Comparison of ENCODE assay signal across 22 cellular contexts in genomic region chr6:100392423-100392822, GRCh38.
"Had no signal": no experiment of that assay in that cellular context is flagged by ENCODE, and none has a peak within 500 bp of the region (broad histone marks: within the 10 kb centered on the region; RNA-seq: fewer than 3 reads in every experiment).

No MANE protein-coding gene starts in this region.

- ATAC-seq: effector memory CD8-positive, alpha-beta T cell; esophagus mucosa; foreskin keratinocyte; gastrocnemius medialis; gastroesophageal sphincter; heart left ventricle; heart right ventricle had no signal

- H3K27me3 Mint-ChIP-seq: dendritic cell treated with granulocyte-macrophage colony-stimulating factor and Interleukin-4, amounts not matched to agents 40 ng/mL and 50 ng/mL, for 4 days had no signal

- H3K4me1 Mint-ChIP-seq: endodermal cell had no signal

- H3K4me3 Mint-ChIP-seq: dendritic cell treated with granulocyte-macrophage colony-stimulating factor and Interleukin-4, amounts not matched to agents 40 ng/mL and 50 ng/mL, for 4 days; effector memory CD8-positive, alpha-beta T cell; endodermal cell had no signal

- H3K27ac Mint-ChIP-seq: dendritic cell treated with granulocyte-macrophage colony-stimulating factor and Interleukin-4, amounts not matched to agents 40 ng/mL and 50 ng/mL, for 4 days; effector memory CD8-positive, alpha-beta T cell; endodermal cell had no signal

- DNase-seq: cortex of kidney; dermis blood vessel endothelial cell; dorsolateral prefrontal cortex; effector CD4-positive, alpha-beta T cell; effector CD8-positive, alpha-beta T cell; effector memory CD4-positive, alpha-beta T cell; effector memory CD8-positive, alpha-beta T cell; endodermal cell; erythroblast; esophagus squamous epithelium; foreskin fibroblast; foreskin keratinocyte; foreskin melanocyte; gastrocnemius medialis; glutamatergic neuron; head of caudate nucleus; heart left ventricle; heart right ventricle; hippocampal formation had no signal

- H3K9me3 Mint-ChIP-seq: dendritic cell treated with granulocyte-macrophage colony-stimulating factor and Interleukin-4, amounts not matched to agents 40 ng/mL and 50 ng/mL, for 4 days; effector memory CD8-positive, alpha-beta T cell; endodermal cell had no signal
